ENCODE assay signal across 1 cellular context in the genomic region with DNA sequence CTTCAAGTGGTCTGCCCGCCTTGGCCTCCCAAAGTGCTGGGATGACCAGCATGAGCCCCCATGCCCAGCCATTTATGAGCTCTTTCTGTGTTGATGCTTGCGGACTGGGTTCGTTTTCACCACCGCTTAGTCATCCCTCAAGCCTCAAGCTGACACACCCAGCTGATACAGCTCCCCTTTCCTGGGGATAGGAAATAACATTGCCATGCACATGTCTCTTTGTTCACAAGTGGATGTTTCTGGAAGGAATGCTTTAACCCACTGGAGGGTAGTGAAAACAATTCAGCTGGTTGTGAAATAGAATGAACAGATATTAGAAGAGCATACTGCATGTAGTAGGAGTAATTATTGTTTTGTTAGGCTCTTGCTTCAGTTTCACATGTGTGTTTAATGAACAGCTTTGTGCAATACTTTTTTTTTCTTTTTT.
TF ChIP-seq lines count a peak whose summit lies in the region.

No MANE protein-coding gene starts in this region.

TF ChIP-seq in HepG2, 621 proteins besides CTCF, POLR2A, EP300 and RAD21:
- no peak for TF ChIP-seq RERE (CRISPR knock-in tag; IDR thresholded peaks at IDR 0.05; ENCODE audit: low read depth)
- TF ChIP-seq FOSL2 (CRISPR knock-in tag; IDR thresholded peaks at IDR 0.05): peak; percentile 55
